In genomic region chr19:24086974-24087595, GRCh38 we compare ENCODE assay signal across 1 cellular context.
TF ChIP-seq lines count a peak whose summit lies in the region.

TSS of gene ZNF254 (plus strand) at chr19:24087187. CDS start at chr19:24087308, 121 bp downstream.

TF ChIP-seq in H1, 55 proteins besides CTCF, POLR2A, EP300 and RAD21 (continued from another document):
- no peak for TF ChIP-seq CHD7 (IDR thresholded peaks at IDR 0.05; ENCODE audit: insufficient replicate concordance, low read length)
- peak; percentile 85 for TF ChIP-seq YY1 (IDR thresholded peaks at IDR 0.05; ENCODE audit: low read depth, low read length)
- no peak for TF ChIP-seq EGR1 (IDR thresholded peaks at IDR 0.05; ENCODE audit: borderline replicate concordance, low read depth, low read length)
- TF ChIP-seq CEBPB (IDR thresholded peaks at IDR 0.05; ENCODE audit: low read depth, low read length), result no peak
- TF ChIP-seq KDM4A (IDR thresholded peaks at IDR 0.05; ENCODE audit: low read depth, low read length, severe bottlenecking), result no peak
- TF ChIP-seq BCL11A (IDR thresholded peaks at IDR 0.05; ENCODE audit: low read depth in 2 of 2, low read length in 2 of 2), result no peak
- no peak for TF ChIP-seq CTBP2 (IDR thresholded peaks at IDR 0.05; ENCODE audit: borderline replicate concordance, insufficient read depth, insufficient read length, low read length)
- no peak for TF ChIP-seq EZH2 (IDR thresholded peaks at IDR 0.05; ENCODE audit: low read depth, low read length, severe bottlenecking)
- TF ChIP-seq JUN (IDR thresholded peaks at IDR 0.05; ENCODE audit: low read depth, low read length), result no peak
- TF ChIP-seq HDAC2 (IDR thresholded peaks at IDR 0.05; ENCODE audit: borderline replicate concordance in 1 of 2, low read depth in 2 of 2, low read length in 2 of 2), result no peak
- TF ChIP-seq SRF (IDR thresholded peaks at IDR 0.05; ENCODE audit: low read depth, low read length), result no peak
- no peak for TF ChIP-seq KDM1A (IDR thresholded peaks at IDR 0.05; ENCODE audit: borderline replicate concordance, low read length)
- TF ChIP-seq MAFK (IDR thresholded peaks at IDR 0.05; ENCODE audit: low read depth, low read length), result no peak
- TF ChIP-seq, protein P1, sequence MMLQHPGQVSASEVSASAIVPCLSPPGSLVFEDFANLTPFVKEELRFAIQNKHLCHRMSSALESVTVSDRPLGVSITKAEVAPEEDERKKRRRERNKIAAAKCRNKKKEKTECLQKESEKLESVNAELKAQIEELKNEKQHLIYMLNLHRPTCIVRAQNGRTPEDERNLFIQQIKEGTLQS (IDR thresholded peaks at IDR 0.05; ENCODE audit: insufficient read depth, low read depth, low read length), result no peak
- no peak for TF ChIP-seq CREB1 (IDR thresholded peaks at IDR 0.05)
- no peak for TF ChIP-seq SIX5 (IDR thresholded peaks at IDR 0.05; ENCODE audit: low read depth, low read length)
- TF ChIP-seq, protein P2, sequence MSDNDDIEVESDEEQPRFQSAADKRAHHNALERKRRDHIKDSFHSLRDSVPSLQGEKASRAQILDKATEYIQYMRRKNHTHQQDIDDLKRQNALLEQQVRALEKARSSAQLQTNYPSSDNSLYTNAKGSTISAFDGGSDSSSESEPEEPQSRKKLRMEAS (IDR thresholded peaks at IDR 0.05), result no peak
- peak in 1 of 2 experiments; percentile 69; a peak in 1 of 4 replicates for TF ChIP-seq SIN3A (conservative IDR thresholded peaks at IDR 0.05 in 1 of 2, IDR thresholded peaks at IDR 0.05 in 1 of 2; ENCODE audit: low read depth in 1 of 2, low read length in 2 of 2)
- no peak for TF ChIP-seq FOSL1 (IDR thresholded peaks at IDR 0.05; ENCODE audit: insufficient read depth, low read depth, low read length)
- peak; percentile 69 for TF ChIP-seq PHF8 (conservative IDR thresholded peaks at IDR 0.05; ENCODE audit: low read depth, low read length)
- TF ChIP-seq TEAD4 (IDR thresholded peaks at IDR 0.05; ENCODE audit: low read depth, low read length), result no peak
- TF ChIP-seq TAF1 (IDR thresholded peaks at IDR 0.05; ENCODE audit: low read depth, low read length), result peak; percentile 91
- TF ChIP-seq CHD2 (IDR thresholded peaks at IDR 0.05; ENCODE audit: low read length), result no peak
- no peak for TF ChIP-seq SP4 (IDR thresholded peaks at IDR 0.05; ENCODE audit: low read length)
- TF ChIP-seq TBP (IDR thresholded peaks at IDR 0.05; ENCODE audit: low read depth, low read length), result peak; percentile 71
- TF ChIP-seq KDM5A (IDR thresholded peaks at IDR 0.05; ENCODE audit: low read length), result no peak
- TF ChIP-seq POU5F1 (IDR thresholded peaks at IDR 0.05; ENCODE audit: low read depth, low read length), result no peak
- TF ChIP-seq GABPA (IDR thresholded peaks at IDR 0.05; ENCODE audit: borderline replicate concordance, insufficient read depth, low read length), result no peak
- no peak for TF ChIP-seq BRCA1 (IDR thresholded peaks at IDR 0.05; ENCODE audit: low read depth, low read length)
- no peak for TF ChIP-seq RFX5 (IDR thresholded peaks at IDR 0.05; ENCODE audit: borderline replicate concordance, low read depth, low read length)
